In genomic region chr2:46876741-46877384, GRCh38 we compare ENCODE assay signal across 8 cellular contexts. TPM values are rescaled to one million over a fixed set of nuclear protein-coding genes. Genes with fewer than 3 reads are reported as not detected.
A peak's percentile ranks its signal among the peaks of the same experiment; 100 is the strongest.
DNase-seq lines count a peak whose midpoint lies in the region; ATAC-seq, FAIRE-seq and TF ChIP-seq lines count a peak whose summit lies in the region.

No MANE protein-coding gene starts in this region.

- peak; percentile 94 for TF ChIP-seq RAD21 in HCT116 (IDR thresholded peaks at IDR 0.05; ENCODE audit: low read depth)

- H3K79me1 ChIP-seq in mesendoderm (ENCODE audit: low read length), result no peaks in the 10 kb centered on the region

- H3K27me3 ChIP-seq in HCT116 (ENCODE audit: insufficient read depth, low read length), result no peaks in the 10 kb centered on the region
- H3K27me3 ChIP-seq in OCI-LY1 (ENCODE audit: insufficient read depth, low read length), result 0 out of 2 replicates have a peak, but pooled peaks cover 4% of the 10 kb centered on the region
- no peaks in the 10 kb centered on the region for H3K27me3 ChIP-seq in mesendoderm (ENCODE audit: insufficient read depth, low read length, poor library complexity)

- H2BK15ac ChIP-seq in mesendoderm (replicated peaks; ENCODE audit: low read depth), result no peak overlapping the region

- peak; percentile 81 for ATAC-seq in HCT116
- no peak for ATAC-seq in GM21737 (IDR thresholded peaks at IDR 0.05; ENCODE audit: unreplicated experiment)

- no peak overlapping the region for H4K5ac ChIP-seq in mesendoderm (ENCODE audit: low read length)

- H4K8ac ChIP-seq in mesendoderm (ENCODE audit: low read depth, low read length), result no peak overlapping the region

- H3F3A ChIP-seq in OCI-LY1 (ENCODE audit: insufficient read depth, low read length), result no peaks in the 10 kb centered on the region

- TF ChIP-seq CTCF in HCT116 (IDR thresholded peaks at IDR 0.05 in 2 of 3, conservative IDR thresholded peaks at IDR 0.05 in 1 of 3; ENCODE audit: borderline replicate concordance in 1 of 3, insufficient read depth in 1 of 3, low read depth in 2 of 3, low read length in 2 of 3) (peak; percentile 31 to 97 (median 73); a peak in 5 of 6 replicates), OCI-LY1 (IDR thresholded peaks at IDR 0.05; ENCODE audit: low read length) (peak; percentile 37; the same call in 1 of the 2 replicates)

- no peaks in the 10 kb centered on the region for H3K9me2 ChIP-seq in HCT116 (ENCODE audit: insufficient read depth)
- no peaks in the 10 kb centered on the region for H3K9me2 ChIP-seq in OCI-LY1 (ENCODE audit: low read depth, low read length)

- H3K9ac ChIP-seq in HCT116 (ENCODE audit: low read length) (no peak overlapping the region), OCI-LY1 (ENCODE audit: low read length) (no peak overlapping the region), mesendoderm (ENCODE audit: low read length) (no peak overlapping the region)

- TF ChIP-seq POLR2A in HCT116 (IDR thresholded peaks at IDR 0.05; ENCODE audit: borderline replicate concordance, extremely low read depth, insufficient read depth, insufficient read length) (no peak), GM12891 (IDR thresholded peaks at IDR 0.05; ENCODE audit: low read depth, low read length) (no peak)

- no peak overlapping the region for H2BK120ac ChIP-seq in mesendoderm (ENCODE audit: low read depth, low read length)

- CTCF ChIA-PET in HCT116 (lab: Charles Lee), result interaction anchor here (0.6 to 1.0 kb wide), 6 partner anchors 8 to 243 kb away, joined by 3 to 5 read pairs (median 3); no protein-coding TSS in a partner anchor

- H3K79me2 ChIP-seq in HCT116 (ENCODE audit: insufficient read depth, low read length), result no peaks in the 10 kb centered on the region
- no peaks in the 10 kb centered on the region for H3K79me2 ChIP-seq in OCI-LY1 (ENCODE audit: insufficient read depth, low read length)
- no peaks in the 10 kb centered on the region for H3K79me2 ChIP-seq in mesendoderm (ENCODE audit: control insufficient read depth, insufficient read depth, low read length)

- no peak overlapping the region for H3K4ac ChIP-seq in mesendoderm (ENCODE audit: low read depth, low read length)

- H3K9me3 ChIP-seq in HCT116 (ENCODE audit: control insufficient read depth in 1 of 2, insufficient read depth in 1 of 2, low read depth in 1 of 2, low read length in 2 of 2) (no peaks in the 10 kb centered on the region), OCI-LY1 (ENCODE audit: low read length) (no peaks in the 10 kb centered on the region)

- H3K4me3 ChIP-seq in HCT116 (replicated peaks in 1 of 2; ENCODE audit: low read depth in 1 of 2, low read length in 2 of 2), result no peak overlapping the region
- H3K4me3 ChIP-seq in OCI-LY1 (ENCODE audit: low read depth, low read length, poor library complexity, severe bottlenecking), result no peak overlapping the region
- no peak overlapping the region for H3K4me3 ChIP-seq in mesendoderm (ENCODE audit: low read length)

- H2BK5ac ChIP-seq in mesendoderm (ENCODE audit: low read length), result no peak overlapping the region

- H2AFZ ChIP-seq in HCT116 (ENCODE audit: low read depth, low read length, poor library complexity, severe bottlenecking) (peak overlapping the region; percentile 76), OCI-LY1 (ENCODE audit: low read length) (no peak overlapping the region)

- peak overlapping the region; percentile 13; the same call in 1 of the 2 replicates for H3K27ac ChIP-seq in HCT116 (ENCODE audit: low read depth, low read length)
- H3K27ac ChIP-seq in OCI-LY1 (ENCODE audit: low read depth, low read length, poor library complexity, severe bottlenecking), result no peak overlapping the region
- H3K27ac ChIP-seq in mesendoderm (ENCODE audit: low read depth, low read length), result no peak overlapping the region

- DNase-seq in AG20443 (ENCODE audit: low spot score) (peak; percentile 56), HCT116 (ENCODE audit: low read depth, low spot score) (peak; percentile 83), dermis blood vessel endothelial cell (peak; percentile 85), mesendoderm (peak; percentile 72), activated gamma-delta T cell treated with Interleukin-2 at 50 U/mL for 16 hours (no peak), GM12891 (ENCODE audit: insufficient read length, low spot score) (no peak)

- H3K18ac ChIP-seq in mesendoderm (ENCODE audit: low read length), result no peak overlapping the region

- RAD21 ChIA-PET in HCT116 (lab: Charles Lee; ENCODE audit: low non-redundant PET in 1 of 2, low total read pairs in 2 of 2, uncharacterized antibody in 2 of 2, unreplicated experiment in 2 of 2), result no interaction called here

- H2AK5ac ChIP-seq in mesendoderm (ENCODE audit: low read length), result no peak overlapping the region

- H3K4me1 ChIP-seq in HCT116 (ENCODE audit: control insufficient read depth in 1 of 2, insufficient read depth in 2 of 2, low read length in 2 of 2) (peaks cover 16 to 40% of the 10 kb centered on the region in 2 experiments), OCI-LY1 (ENCODE audit: insufficient read depth, low read length, severe bottlenecking) (no peaks in the 10 kb centered on the region), mesendoderm (ENCODE audit: control insufficient read depth, low read depth, low read length) (no peaks in the 10 kb centered on the region)

- no CpG with 5 or more reads among the region's 11 CpGs for WGBS in mesendoderm (ENCODE audit: extremely low coverage, insufficient coverage, low lambda C conversion rate)

- no peaks in the 10 kb centered on the region for H4K20me1 ChIP-seq in HCT116 (ENCODE audit: insufficient read depth)
- H4K20me1 ChIP-seq in OCI-LY1 (ENCODE audit: insufficient read depth, low read length), result no peaks in the 10 kb centered on the region

- H3K23ac ChIP-seq in mesendoderm (ENCODE audit: low read length), result no peak overlapping the region

- intact Hi-C loops in HCT116 (cut with micrococcal nuclease), result loop anchor here (1.0 kb wide), 1 partner anchor 245 kb away; no protein-coding TSS in a partner anchor

- POLR2A ChIA-PET in HCT116 (lab: Charles Lee), result no interaction called here

- no peak overlapping the region for H3K56ac ChIP-seq in mesendoderm (ENCODE audit: low read length)

- H3K4me2 ChIP-seq in HCT116 (ENCODE audit: low read length) (peak overlapping the region; percentile 20; the same call in 1 of the 2 replicates), OCI-LY1 (ENCODE audit: low read length) (no peak overlapping the region), mesendoderm (ENCODE audit: low read length) (no peak overlapping the region)

- FAIRE-seq in GM12891 (lab: Jason Lieb, UNC), result no peak

- BruUV-seq in HCT116 (replicated peaks; lab: Mats Ljungman, UMichigan), result no TSS peak

- no peaks in the 10 kb centered on the region for H3K36me3 ChIP-seq in HCT116 (ENCODE audit: control insufficient read depth in 1 of 2, insufficient read depth in 2 of 2, low read length in 2 of 2)
- no peaks in the 10 kb centered on the region for H3K36me3 ChIP-seq in OCI-LY1 (ENCODE audit: insufficient read depth, low read length)
- H3K36me3 ChIP-seq in mesendoderm (ENCODE audit: control insufficient read depth, insufficient read depth, low read length), result no peaks in the 10 kb centered on the region

TF ChIP-seq in HCT116, 20 proteins besides CTCF, POLR2A, EP300 and RAD21 (continues in another document):
- TF ChIP-seq YY1 (IDR thresholded peaks at IDR 0.05; ENCODE audit: extremely low read depth, insufficient replicate concordance, low read depth, low read length) (peak; percentile 15), ATF3 (IDR thresholded peaks at IDR 0.05) (no peak), JUND (IDR thresholded peaks at IDR 0.05) (no peak), ELF1 (IDR thresholded peaks at IDR 0.05; ENCODE audit: borderline replicate concordance, low read depth) (no peak), ZNF274 (IDR thresholded peaks at IDR 0.05; ENCODE audit: low read depth, low read length) (no peak), CBX3 (IDR thresholded peaks at IDR 0.05; ENCODE audit: low read depth) (peak; percentile 90), MAX (IDR thresholded peaks at IDR 0.05) (peak; percentile 91), TCF7L2 (IDR thresholded peaks at IDR 0.05; ENCODE audit: borderline replicate concordance, extremely low read depth, insufficient read depth, insufficient read length) (no peak), ZFX (IDR thresholded peaks at IDR 0.05) (no peak), SIN3A (IDR thresholded peaks at IDR 0.05; ENCODE audit: low read depth) (no peak), FOSL1 (IDR thresholded peaks at IDR 0.05; ENCODE audit: low read depth) (no peak)

TF ChIP-seq in GM12891, 5 proteins besides CTCF, POLR2A, EP300 and RAD21:
- no peak for TF ChIP-seq POU2F2 (IDR thresholded peaks at IDR 0.05; ENCODE audit: low read depth, low read length)
TF ChIP-seq in GM12891: peak in this region for 0.

RNA-seq across cellular contexts. Expression of gene MCFD2, which starts 38.7 kb away (rescaled TPM):
- 73.9 TPM for total RNA-seq in HCT116 (2021; ENCODE audit: unreplicated experiment)
- polyA plus RNA-seq in HCT116 (2012), result 57.7 and 60.5 TPM in 2 replicates
- 157 and 211 TPM in 2 replicates for total RNA-seq in dermis blood vessel endothelial cell
- polyA plus RNA-seq in mesendoderm (2013, experiment 1 of 2), result 55.6 TPM
- polyA plus RNA-seq in mesendoderm (2013, experiment 2 of 2), result 56.0 TPM
- polyA plus RNA-seq in GM12891 (2012; ENCODE audit: low read depth, missing spikeins), result 19.8 TPM

Comparison
In these comparisons a context has a peak if more than half of its experiments do, and no peak if none do; other contexts are left out.
1. DNase-seq: peak in AG20443 (single experiment), HCT116 (single experiment), dermis blood vessel endothelial cell (single experiment) and mesendoderm (single experiment); none in activated gamma-delta T cell treated with Interleukin-2 at 50 U/mL for 16 hours (single experiment) and GM12891 (single experiment).